ENCODE assay signal across 1 cellular context in the genomic region with DNA sequence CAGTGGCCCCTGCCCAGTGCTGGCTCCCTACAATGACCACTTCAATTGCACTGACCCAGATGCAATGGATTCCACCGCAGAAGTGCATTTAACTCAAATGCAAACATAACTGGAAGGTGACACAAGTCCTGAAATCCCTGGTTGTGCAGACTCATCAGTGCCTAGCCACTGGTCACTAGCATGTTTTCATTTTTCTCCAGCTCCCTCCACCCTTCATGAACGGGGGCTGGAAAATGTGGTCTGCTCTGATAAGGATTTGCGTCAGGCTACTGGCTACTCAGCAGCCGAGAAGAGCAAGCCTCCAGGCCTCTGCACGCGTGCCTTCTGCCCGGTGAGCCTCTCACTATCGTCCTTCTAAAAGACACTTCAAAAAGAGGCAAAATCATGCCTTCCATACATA.
A peak's percentile ranks its signal among the peaks of the same experiment; 100 is the strongest.
TF ChIP-seq lines count a peak whose summit lies in the region.

No MANE protein-coding gene starts in this region.

TF ChIP-seq in K562, 482 proteins besides CTCF, POLR2A, EP300 and RAD21 (continued from another document and continues in another):
- TF ChIP-seq, protein P1, sequence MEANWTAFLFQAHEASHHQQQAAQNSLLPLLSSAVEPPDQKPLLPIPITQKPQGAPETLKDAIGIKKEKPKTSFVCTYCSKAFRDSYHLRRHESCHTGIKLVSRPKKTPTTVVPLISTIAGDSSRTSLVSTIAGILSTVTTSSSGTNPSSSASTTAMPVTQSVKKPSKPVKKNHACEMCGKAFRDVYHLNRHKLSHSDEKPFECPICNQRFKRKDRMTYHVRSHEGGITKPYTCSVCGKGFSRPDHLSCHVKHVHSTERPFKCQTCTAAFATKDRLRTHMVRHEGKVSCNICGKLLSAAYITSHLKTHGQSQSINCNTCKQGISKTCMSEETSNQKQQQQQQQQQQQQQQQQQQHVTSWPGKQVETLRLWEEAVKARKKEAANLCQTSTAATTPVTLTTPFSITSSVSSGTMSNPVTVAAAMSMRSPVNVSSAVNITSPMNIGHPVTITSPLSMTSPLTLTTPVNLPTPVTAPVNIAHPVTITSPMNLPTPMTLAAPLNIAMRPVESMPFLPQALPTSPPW (CRISPR knock-in tag; IDR thresholded peaks at IDR 0.05): peak; percentile 92
- TF ChIP-seq MBD2 (IDR thresholded peaks at IDR 0.05; ENCODE audit: borderline replicate concordance, low read depth): peak; percentile 86
- TF ChIP-seq ZFX (CRISPR knock-in tag; IDR thresholded peaks at IDR 0.05): peak; percentile 71
- peak; percentile 17; the same call in 1 of the 2 replicates for TF ChIP-seq PKNOX1 (IDR thresholded peaks at IDR 0.05)
- no peak for TF ChIP-seq SMARCB1 (IDR thresholded peaks at IDR 0.05; ENCODE audit: insufficient read length, low read depth)
- TF ChIP-seq FOXM1 (IDR thresholded peaks at IDR 0.05; ENCODE audit: low read depth): peak; percentile 90
- TF ChIP-seq FOXM1 (CRISPR knock-in tag; IDR thresholded peaks at IDR 0.05; ENCODE audit: low read depth): no peak
- TF ChIP-seq, protein P2, sequence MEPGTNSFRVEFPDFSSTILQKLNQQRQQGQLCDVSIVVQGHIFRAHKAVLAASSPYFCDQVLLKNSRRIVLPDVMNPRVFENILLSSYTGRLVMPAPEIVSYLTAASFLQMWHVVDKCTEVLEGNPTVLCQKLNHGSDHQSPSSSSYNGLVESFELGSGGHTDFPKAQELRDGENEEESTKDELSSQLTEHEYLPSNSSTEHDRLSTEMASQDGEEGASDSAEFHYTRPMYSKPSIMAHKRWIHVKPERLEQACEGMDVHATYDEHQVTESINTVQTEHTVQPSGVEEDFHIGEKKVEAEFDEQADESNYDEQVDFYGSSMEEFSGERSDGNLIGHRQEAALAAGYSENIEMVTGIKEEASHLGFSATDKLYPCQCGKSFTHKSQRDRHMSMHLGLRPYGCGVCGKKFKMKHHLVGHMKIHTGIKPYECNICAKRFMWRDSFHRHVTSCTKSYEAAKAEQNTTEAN (CRISPR knock-in tag; IDR thresholded peaks at IDR 0.05): no peak
- peak; percentile 97 for TF ChIP-seq CBFA2T3 (IDR thresholded peaks at IDR 0.05)
- peak; percentile 51; the same call in 1 of the 2 replicates for TF ChIP-seq RAD51 (IDR thresholded peaks at IDR 0.05; ENCODE audit: borderline replicate concordance, low read depth)
- no peak for TF ChIP-seq HLTF (IDR thresholded peaks at IDR 0.05)
- peak; percentile 59 for TF ChIP-seq CREB1 (IDR thresholded peaks at IDR 0.05)
- peak; percentile 41; the same call in 1 of the 2 replicates for TF ChIP-seq CREB1 (CRISPR knock-in tag; IDR thresholded peaks at IDR 0.05)
- TF ChIP-seq ZNF586 (CRISPR knock-in tag; conservative IDR thresholded peaks at IDR 0.05): no peak
- TF ChIP-seq ZNF143 (CRISPR knock-in tag; IDR thresholded peaks at IDR 0.05): no peak
- peak; percentile 75 for TF ChIP-seq MAFF (IDR thresholded peaks at IDR 0.05; ENCODE audit: low read length)
- TF ChIP-seq CEBPZ (IDR thresholded peaks at IDR 0.05; ENCODE audit: borderline replicate concordance, low read depth, low read length): no peak
- TF ChIP-seq TBP (optimal IDR thresholded peaks at IDR 0.05; ENCODE audit: low read depth, low read length): peak; percentile 62
- TF ChIP-seq ZNF764 (CRISPR knock-in tag; IDR thresholded peaks at IDR 0.05; ENCODE audit: low read depth): no peak
- no peak for TF ChIP-seq SRSF7 (optimal IDR thresholded peaks at IDR 0.05; ENCODE audit: low read depth, low read length)
- TF ChIP-seq TARDBP (IDR thresholded peaks at IDR 0.05): peak; percentile 89
- TF ChIP-seq PHB2 (IDR thresholded peaks at IDR 0.05; ENCODE audit: low read depth): peak; percentile 76; the same call in 1 of the 2 replicates
- TF ChIP-seq RNF2 (IDR thresholded peaks at IDR 0.05): peak; percentile 95
- TF ChIP-seq EP400 (IDR thresholded peaks at IDR 0.05): peak; percentile 78
- TF ChIP-seq CEBPG (CRISPR knock-in tag; IDR thresholded peaks at IDR 0.05): peak; percentile 77
- TF ChIP-seq CEBPG (tag; conservative IDR thresholded peaks at IDR 0.05 in 1 of 2, IDR thresholded peaks at IDR 0.05 in 1 of 2): peak in 1 of 2 experiments; percentile 74; a peak in 1 of 4 replicates
- peak in 1 of 2 experiments; percentile 80 for TF ChIP-seq AFF1 (IDR thresholded peaks at IDR 0.05; ENCODE audit: low read depth in 1 of 2, partially characterized antibody in 2 of 2)
- peak; percentile 71; the same call in 1 of the 2 replicates for TF ChIP-seq ZNF239 (CRISPR knock-in tag; IDR thresholded peaks at IDR 0.05)
- peak; percentile 61 for TF ChIP-seq ZFP36 (IDR thresholded peaks at IDR 0.05; ENCODE audit: low read depth, low read length, partially characterized antibody)
- TF ChIP-seq MEIS2 (IDR thresholded peaks at IDR 0.05; ENCODE audit: partially characterized antibody): peak; percentile 70
- no peak for TF ChIP-seq WHSC1 (IDR thresholded peaks at IDR 0.05; ENCODE audit: low read length)
- TF ChIP-seq XRCC3 (IDR thresholded peaks at IDR 0.05): no peak
- no peak for TF ChIP-seq ZNF778 (CRISPR knock-in tag; IDR thresholded peaks at IDR 0.05)
- TF ChIP-seq KDM1A (IDR thresholded peaks at IDR 0.05): peak; percentile 88 to 89
- no peak for TF ChIP-seq ZFP30 (CRISPR knock-in tag; IDR thresholded peaks at IDR 0.05; ENCODE audit: borderline replicate concordance)
- peak; percentile 99 for TF ChIP-seq BHLHE40 (IDR thresholded peaks at IDR 0.05; ENCODE audit: low read length)
- peak; percentile 54; the same call in 1 of the 2 replicates for TF ChIP-seq ZEB2 (IDR thresholded peaks at IDR 0.05)
- TF ChIP-seq JUN (IDR thresholded peaks at IDR 0.05; ENCODE audit: borderline replicate concordance, low read depth, low read length): peak; percentile 91
- no peak for TF ChIP-seq JUN (CRISPR knock-in tag; IDR thresholded peaks at IDR 0.05; ENCODE audit: borderline replicate concordance)
- TF ChIP-seq GTF2A2 (tag; IDR thresholded peaks at IDR 0.05): no peak
- TF ChIP-seq CBX5 (IDR thresholded peaks at IDR 0.05; ENCODE audit: borderline replicate concordance, low read depth): 0 out of 2 replicates have a peak, but pooled peaks have one; percentile 13
- peak; percentile 12; the same call in 1 of the 2 replicates for TF ChIP-seq GABPB1 (CRISPR knock-in tag; IDR thresholded peaks at IDR 0.05)
- TF ChIP-seq ZNF3 (CRISPR knock-in tag; IDR thresholded peaks at IDR 0.05): no peak
- 0 out of 4 replicates have a peak, but pooled peaks of 1 of the 2 experiments have one; percentile 28 for TF ChIP-seq KDM4B (IDR thresholded peaks at IDR 0.05; ENCODE audit: borderline replicate concordance in 2 of 2, low read depth in 1 of 2)
- TF ChIP-seq ZNF644 (tag; IDR thresholded peaks at IDR 0.05; ENCODE audit: low read depth): peak; percentile 92; the same call in 1 of the 2 replicates
- peak; percentile 94 for TF ChIP-seq ZNF316 (IDR thresholded peaks at IDR 0.05)
- peak; percentile 96 for TF ChIP-seq MTA2 (IDR thresholded peaks at IDR 0.05; ENCODE audit: low read depth)
- TF ChIP-seq MYC (IDR thresholded peaks at IDR 0.05; ENCODE audit: low read depth, low read length): peak; percentile 94
- TF ChIP-seq MYC (CRISPR knock-in tag; IDR thresholded peaks at IDR 0.05; ENCODE audit: borderline replicate concordance, low read depth): no peak
- TF ChIP-seq, protein P3, sequence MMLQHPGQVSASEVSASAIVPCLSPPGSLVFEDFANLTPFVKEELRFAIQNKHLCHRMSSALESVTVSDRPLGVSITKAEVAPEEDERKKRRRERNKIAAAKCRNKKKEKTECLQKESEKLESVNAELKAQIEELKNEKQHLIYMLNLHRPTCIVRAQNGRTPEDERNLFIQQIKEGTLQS (IDR thresholded peaks at IDR 0.05): peak; percentile 89
- TF ChIP-seq, protein P3 (CRISPR knock-in tag; conservative IDR thresholded peaks at IDR 0.05): peak; percentile 49; the same call in 1 of the 2 replicates
- TF ChIP-seq CBX3 (IDR thresholded peaks at IDR 0.05; ENCODE audit: borderline replicate concordance in 1 of 2, low read length in 2 of 2): peak in 1 of 2 experiments; percentile 90; a peak in 2 of 3 replicates
- TF ChIP-seq ZNF551 (CRISPR knock-in tag; IDR thresholded peaks at IDR 0.05): no peak
- no peak for TF ChIP-seq PURB (CRISPR knock-in tag; IDR thresholded peaks at IDR 0.05; ENCODE audit: low read depth)
- no peak for TF ChIP-seq ELF1 (tag; IDR thresholded peaks at IDR 0.05)
- no peak for TF ChIP-seq RBM17 (IDR thresholded peaks at IDR 0.05; ENCODE audit: borderline replicate concordance, low read depth, low read length)
